Comparison of ENCODE assay signal across 1 cellular context in genomic region chr19:11480927-11481776, GRCh38.
TF ChIP-seq lines count a peak whose summit lies in the region.

ELAVL3 (minus strand) TSS chr19:11481046; CDS start chr19:11480608, 438 bp downstream.

TF ChIP-seq in IMR-90, 13 proteins besides CTCF, POLR2A, EP300 and RAD21 (continued from another document):
- no peak for TF ChIP-seq USF2 (IDR thresholded peaks at IDR 0.05; ENCODE audit: low read depth, low read length)
- no peak for TF ChIP-seq BHLHE40 (IDR thresholded peaks at IDR 0.05; ENCODE audit: low read depth, low read length)
- TF ChIP-seq MAFK (IDR thresholded peaks at IDR 0.05; ENCODE audit: low read depth, low read length): no peak
- no peak for TF ChIP-seq CHD1 (IDR thresholded peaks at IDR 0.05; ENCODE audit: low read depth, low read length)
- TF ChIP-seq MAZ (IDR thresholded peaks at IDR 0.05; ENCODE audit: borderline replicate concordance, low read depth, low read length): no peak
- TF ChIP-seq SMC3 (IDR thresholded peaks at IDR 0.05; ENCODE audit: low read depth, low read length): no peak
TF ChIP-seq in IMR-90: peak in this region for 0.
